Comparison of ENCODE assay signal across 20 cellular contexts in the genomic region with DNA sequence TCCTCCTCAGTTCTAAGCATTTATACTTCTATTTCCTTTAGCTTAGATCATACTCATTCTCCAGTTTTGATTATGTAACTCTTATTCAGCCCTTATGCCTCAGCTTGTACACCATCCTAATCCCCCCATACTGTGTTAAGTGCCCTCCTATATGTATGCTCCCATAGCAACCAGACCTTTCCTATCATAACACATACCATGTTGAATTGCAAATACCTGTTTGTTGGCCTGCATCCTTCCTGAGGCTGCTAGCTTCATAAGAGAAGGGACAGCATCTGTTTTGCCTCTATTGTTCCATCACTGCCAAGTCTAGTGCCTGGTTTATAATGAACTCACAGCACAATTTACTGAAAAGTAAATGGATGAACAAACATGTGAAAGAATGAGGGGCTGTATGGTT.
"Had no signal": no experiment of that assay in that cellular context is flagged by ENCODE, and none has a peak within 500 bp of the region (broad histone marks: within the 10 kb centered on the region; RNA-seq: fewer than 3 reads in every experiment).

No MANE protein-coding gene starts in this region.

- ATAC-seq: esophagus mucosa; heart right ventricle; psoas muscle; sciatic nerve; stimulated activated memory B cell treated with anti-CD40 and anti-IgM and Interleukin-4, amounts not matched to agents 10 μg/mL and 1 μg/mL and 100 μg/mL, for 72 hours; upper lobe of right lung had no signal

- H3K4me3 Mint-ChIP-seq: naive B cell; nephron; stimulated activated memory B cell treated with anti-CD40 and anti-IgM and Interleukin-4, amounts not matched to agents 10 μg/mL and 1 μg/mL and 100 μg/mL, for 72 hours; stimulated activated naive CD8-positive, alpha-beta T cell treated with anti-CD3 and anti-CD28 coated beads, Interleukin-15, Interleukin-2, amounts not matched to agents 100 ng/mL and 50 ng/mL, for 24 hours had no signal

- H3K9me3 Mint-ChIP-seq: stimulated activated memory B cell treated with anti-CD40 and anti-IgM and Interleukin-4, amounts not matched to agents 10 μg/mL and 1 μg/mL and 100 μg/mL, for 72 hours; stimulated activated naive CD8-positive, alpha-beta T cell treated with anti-CD3 and anti-CD28 coated beads, Interleukin-15, Interleukin-2, amounts not matched to agents 100 ng/mL and 50 ng/mL, for 24 hours had no signal

- H3K4me1 ChIP-seq: heart right ventricle, psoas muscle, spleen, tibial artery, upper lobe of right lung, vagina had no signal

- H3K36me3 ChIP-seq: heart right ventricle, spleen, tibial artery, upper lobe of right lung, vagina had no signal

- H3K4me1 Mint-ChIP-seq: naive B cell; nephron; stimulated activated memory B cell treated with anti-CD40 and anti-IgM and Interleukin-4, amounts not matched to agents 10 μg/mL and 1 μg/mL and 100 μg/mL, for 72 hours had no signal

- H3K9me3 ChIP-seq: psoas muscle, spleen, tibial artery, upper lobe of right lung, vagina had no signal

- H3K27me3 ChIP-seq: heart right ventricle, spleen, tibial artery, upper lobe of right lung, vagina had no signal

- H3K27ac ChIP-seq: heart right ventricle, psoas muscle, spleen, tibial artery, upper lobe of right lung, vagina had no signal

- H3K4me3 ChIP-seq: heart right ventricle, psoas muscle, spleen, tibial artery, upper lobe of right lung, vagina had no signal

- H3K36me3 Mint-ChIP-seq: naive B cell; stimulated activated memory B cell treated with anti-CD40 and anti-IgM and Interleukin-4, amounts not matched to agents 10 μg/mL and 1 μg/mL and 100 μg/mL, for 72 hours had no signal

- H3K27ac Mint-ChIP-seq: naive B cell; nephron; stimulated activated memory B cell treated with anti-CD40 and anti-IgM and Interleukin-4, amounts not matched to agents 10 μg/mL and 1 μg/mL and 100 μg/mL, for 72 hours; stimulated activated naive CD8-positive, alpha-beta T cell treated with anti-CD3 and anti-CD28 coated beads, Interleukin-15, Interleukin-2, amounts not matched to agents 100 ng/mL and 50 ng/mL, for 24 hours had no signal

- DNase-seq: effector memory CD4-positive, alpha-beta T cell; heart right ventricle; hypothalamus; kidney glomerular epithelial cell; mesendoderm; naive B cell; psoas muscle; retina; spleen; stimulated activated CD4-positive, alpha-beta T cell treated with anti-CD3 and anti-CD28 coated beads, Interleukin-15, amount 100 ng/mL, for 24 hours; stimulated activated CD4-positive, alpha-beta T cell treated with anti-CD3 and anti-CD28 coated beads, Interleukin-1b, Interleukin-23, amount 100 ng/mL, for 48 hours; stimulated activated CD4-positive, alpha-beta T cell treated with anti-CD3 and anti-CD28 coated beads, Interleukin-4, amount 100 ng/mL, for 24 hours; tibial artery; upper lobe of right lung had no signal

- H3K27me3 Mint-ChIP-seq: stimulated activated memory B cell treated with anti-CD40 and anti-IgM and Interleukin-4, amounts not matched to agents 10 μg/mL and 1 μg/mL and 100 μg/mL, for 72 hours; stimulated activated naive CD8-positive, alpha-beta T cell treated with anti-CD3 and anti-CD28 coated beads, Interleukin-15, Interleukin-2, amounts not matched to agents 100 ng/mL and 50 ng/mL, for 24 hours had no signal
